ENCODE assay signal across 22 cellular contexts in genomic region chr9:73146113-73146815, GRCh38. TPM values are rescaled to one million over a fixed set of nuclear protein-coding genes. Genes with fewer than 3 reads are reported as not detected.
A peak's percentile ranks its signal among the peaks of the same experiment; 100 is the strongest.
DNase-seq lines count a peak whose midpoint lies in the region; ATAC-seq and TF ChIP-seq lines count a peak whose summit lies in the region.
"Had no signal": no experiment of that assay in that cellular context is flagged by ENCODE, and none has a peak within 500 bp of the region (broad histone marks: within the 10 kb centered on the region; RNA-seq: fewer than 3 reads in every experiment).

No MANE protein-coding gene starts in this region.

- no peak for TF ChIP-seq CTCF in natural killer cell (IDR thresholded peaks at IDR 0.05)
- no peak for TF ChIP-seq CTCF in LNCaP clone FGC (IDR thresholded peaks at IDR 0.05; ENCODE audit: control insufficient read depth, extremely low read depth, insufficient read depth)
- no peak for TF ChIP-seq CTCF in VCaP (conservative IDR thresholded peaks at IDR 0.05)
- no peak for TF ChIP-seq CTCF in GM13976 (IDR thresholded peaks at IDR 0.05; ENCODE audit: borderline replicate concordance, control extremely low read depth, extremely low read depth, insufficient read depth, missing control alignments)

- H3K27me3 ChIP-seq in HAP-1 (ENCODE audit: low read depth) = no peaks in the 10 kb centered on the region
- H3K27me3 ChIP-seq: brain microvascular endothelial cell, colonic mucosa, gastroesophageal sphincter, MG63, neural progenitor cell had no signal

- H3K36me3 ChIP-seq in HAP-1 (replicated peaks) = no peaks in the 10 kb centered on the region
- H3K36me3 ChIP-seq: brain microvascular endothelial cell, colonic mucosa, gastroesophageal sphincter, MG63, neural progenitor cell had no signal

- peak overlapping the region; percentile 46 for H3K27ac ChIP-seq in VCaP
- H3K27ac ChIP-seq: brain microvascular endothelial cell, colonic mucosa, gastroesophageal sphincter, neural progenitor cell had no signal

- H3K4me1 Mint-ChIP-seq in natural killer cell treated with Interleukin-12 subunit alpha and Interleukin-12 subunit beta and Interleukin-15 and Interleukin-18, amount 100 ng/mL, for 72 hours (ENCODE audit: low read depth in 2 of 2) = peaks cover 33 to 52% of the 10 kb centered on the region in 2 donors
- peaks cover 26 to 32% of the 10 kb centered on the region in 2 donors for H3K4me1 Mint-ChIP-seq in natural killer cell

- no peak for ATAC-seq in natural killer cell treated with Interleukin-12 subunit alpha and Interleukin-12 subunit beta and Interleukin-15 and Interleukin-18, amount 100 ng/mL, for 72 hours
- no peak for ATAC-seq in natural killer cell
- ATAC-seq: activated CD8-positive, alpha-beta T cell treated with anti-CD3 and anti-CD28 coated beads for 36 hours; gastroesophageal sphincter; GM12878 had no signal

- peaks cover 3% of the 10 kb centered on the region for H3K9me3 Mint-ChIP-seq in natural killer cell treated with Interleukin-12 subunit alpha and Interleukin-12 subunit beta and Interleukin-15 and Interleukin-18, amount 100 ng/mL, for 72 hours
- H3K9me3 Mint-ChIP-seq in natural killer cell = no peaks in the 10 kb centered on the region

- no peaks in the 10 kb centered on the region for H3K9me3 ChIP-seq in HAP-1
- H3K9me3 ChIP-seq: colonic mucosa, gastroesophageal sphincter, MG63 had no signal

- intact Hi-C loops in natural killer cell (cut with micrococcal nuclease) = no loop called here

- no peak for DNase-seq in natural killer cell treated with Interleukin-12 subunit alpha and Interleukin-12 subunit beta and Interleukin-15 and Interleukin-18, amount 100 ng/mL, for 72 hours (ENCODE audit: low spot score)
- DNase-seq in natural killer cell (no peak), LNCaP clone FGC (ENCODE audit: low read depth) (peak; percentile 28), HAP-1 (ENCODE audit: low spot score in 2 of 2) (no peak), GM13976 (ENCODE audit: low spot score) (no peak), NCI-H1092 treated with DMSO at 0.1 percent for 48 hours (lab: John Stamatoyannopoulos, UW) (no peak)
- DNase-seq: activated CD4-positive, CD25-positive, alpha-beta regulatory T cell treated with anti-CD3 and anti-CD28 coated beads, Interleukin-2, amount 50 U/mL, for 72 hours; activated CD8-positive, alpha-beta T cell treated with anti-CD3 and anti-CD28 coated beads for 36 hours; activated gamma-delta T cell treated with Interleukin-2 at 50 U/mL for 16 hours; activated T-cell treated with anti-CD3 and anti-CD28 coated beads for 4 hours; brain microvascular endothelial cell; colonic mucosa; DMS79; islet precursor cell; MG63; NCI-H2029; T-helper 9 cell had no signal

- no peak overlapping the region for H3K4me3 ChIP-seq in LNCaP clone FGC (ENCODE audit: low read depth, low read length)
- H3K4me3 ChIP-seq in HAP-1 = no peak overlapping the region
- H3K4me3 ChIP-seq: colonic mucosa, gastroesophageal sphincter, GM12878, MG63, neural progenitor cell had no signal

- in situ Hi-C loops in HAP-1 (cut with MboI; ENCODE audit: low sequenced_read_pairs) = no loop called here
- in situ Hi-C loops in GM13976 (cut with MboI; ENCODE audit: low sequenced_read_pairs, unreplicated experiment) = no loop called here

- no peak overlapping the region for H3K4me3 Mint-ChIP-seq in natural killer cell treated with Interleukin-12 subunit alpha and Interleukin-12 subunit beta and Interleukin-15 and Interleukin-18, amount 100 ng/mL, for 72 hours
- H3K4me3 Mint-ChIP-seq in natural killer cell = no peak overlapping the region
- H3K4me3 Mint-ChIP-seq: activated CD8-positive, alpha-beta T cell treated with anti-CD3 and anti-CD28 coated beads for 36 hours; neural progenitor cell had no signal

- H3K27ac Mint-ChIP-seq in natural killer cell treated with Interleukin-12 subunit alpha and Interleukin-12 subunit beta and Interleukin-15 and Interleukin-18, amount 100 ng/mL, for 72 hours = peak overlapping the region; percentile 7 to 9
- no peak overlapping the region for H3K27ac Mint-ChIP-seq in natural killer cell
- H3K27ac Mint-ChIP-seq: activated CD8-positive, alpha-beta T cell treated with anti-CD3 and anti-CD28 coated beads for 36 hours; neural progenitor cell; progenitor cell of endocrine pancreas had no signal

- H3K36me3 Mint-ChIP-seq in natural killer cell treated with Interleukin-12 subunit alpha and Interleukin-12 subunit beta and Interleukin-15 and Interleukin-18, amount 100 ng/mL, for 72 hours = peaks cover 4% of the 10 kb centered on the region
- no peaks in the 10 kb centered on the region for H3K36me3 Mint-ChIP-seq in natural killer cell

- peaks cover 35% of the 10 kb centered on the region for H3K4me1 ChIP-seq in HAP-1
- H3K4me1 ChIP-seq: colonic mucosa, neural progenitor cell had no signal

- H3K27me3 Mint-ChIP-seq in natural killer cell treated with Interleukin-12 subunit alpha and Interleukin-12 subunit beta and Interleukin-15 and Interleukin-18, amount 100 ng/mL, for 72 hours = no peaks in the 10 kb centered on the region
- no peaks in the 10 kb centered on the region for H3K27me3 Mint-ChIP-seq in natural killer cell (ENCODE audit: low read depth in 2 of 2)
- H3K27me3 Mint-ChIP-seq: activated CD8-positive, alpha-beta T cell treated with anti-CD3 and anti-CD28 coated beads for 36 hours had no signal

RNA-seq across cellular contexts. Expression of gene ANXA1, which starts 5.4 kb away (rescaled TPM):
- total RNA-seq in natural killer cell treated with Interleukin-12 subunit alpha and Interleukin-12 subunit beta and Interleukin-15 and Interleukin-18, amount 100 ng/mL, for 72 hours = 10 to 100 TPM; 26.4 to 37.0 TPM
- total RNA-seq in natural killer cell = 1,000 to 10,000 TPM in 1 of 3 donors, 100 to 1,000 TPM in 2; 362 to 1,065 (median 419) TPM

Comparison
In these comparisons a context has a peak if more than half of its experiments do, and no peak if none do; other contexts are left out.
1. H3K27ac Mint-ChIP-seq: peak in natural killer cell treated with Interleukin-12 subunit alpha and Interleukin-12 subunit beta and Interleukin-15 and Interleukin-18, amount 100 ng/mL, for 72 hours (2 of 2); none in natural killer cell (0 of 2).
2. RNA of gene ANXA1, which starts 5.4 kb away (total RNA-seq): 362 to 1,065 TPM in natural killer cell; 26.4 to 37.0 TPM in natural killer cell treated with Interleukin-12 subunit alpha and Interleukin-12 subunit beta and Interleukin-15 and Interleukin-18, amount 100 ng/mL, for 72 hours; every median in the first group is over 4 times any median in the second.